In the genomic region with DNA sequence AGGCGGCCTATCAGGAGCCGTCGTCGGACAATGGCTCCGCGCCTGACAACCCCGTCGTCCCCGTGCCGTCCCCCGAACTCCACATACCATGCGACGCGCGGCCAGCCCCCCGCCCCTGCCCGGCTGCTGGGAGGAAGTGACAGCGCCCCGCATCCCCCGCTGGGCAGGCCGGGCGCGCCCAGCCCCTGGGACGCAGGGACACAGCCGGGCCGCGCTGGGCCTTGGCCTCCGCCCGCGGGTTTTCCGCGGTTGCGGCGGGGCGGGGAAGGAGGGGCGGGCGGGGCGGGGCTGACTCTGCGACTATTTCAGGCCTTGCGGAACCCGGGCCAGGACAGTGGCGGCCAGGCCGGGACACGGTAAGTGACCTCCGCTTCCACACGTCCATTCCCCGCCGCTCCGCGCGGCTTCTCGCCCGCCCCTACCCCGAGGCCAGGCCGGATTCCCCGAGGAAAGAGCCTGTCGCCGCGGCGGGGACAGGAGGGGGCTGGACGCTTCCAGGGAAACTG, we compare ENCODE assay signal across 7 cellular contexts. TPM values are rescaled to one million over a fixed set of nuclear protein-coding genes. Genes with fewer than 3 reads are reported as not detected.
DNase-seq lines count a peak whose midpoint lies in the region; ATAC-seq and TF ChIP-seq lines count a peak whose summit lies in the region.

A gene with protein sequence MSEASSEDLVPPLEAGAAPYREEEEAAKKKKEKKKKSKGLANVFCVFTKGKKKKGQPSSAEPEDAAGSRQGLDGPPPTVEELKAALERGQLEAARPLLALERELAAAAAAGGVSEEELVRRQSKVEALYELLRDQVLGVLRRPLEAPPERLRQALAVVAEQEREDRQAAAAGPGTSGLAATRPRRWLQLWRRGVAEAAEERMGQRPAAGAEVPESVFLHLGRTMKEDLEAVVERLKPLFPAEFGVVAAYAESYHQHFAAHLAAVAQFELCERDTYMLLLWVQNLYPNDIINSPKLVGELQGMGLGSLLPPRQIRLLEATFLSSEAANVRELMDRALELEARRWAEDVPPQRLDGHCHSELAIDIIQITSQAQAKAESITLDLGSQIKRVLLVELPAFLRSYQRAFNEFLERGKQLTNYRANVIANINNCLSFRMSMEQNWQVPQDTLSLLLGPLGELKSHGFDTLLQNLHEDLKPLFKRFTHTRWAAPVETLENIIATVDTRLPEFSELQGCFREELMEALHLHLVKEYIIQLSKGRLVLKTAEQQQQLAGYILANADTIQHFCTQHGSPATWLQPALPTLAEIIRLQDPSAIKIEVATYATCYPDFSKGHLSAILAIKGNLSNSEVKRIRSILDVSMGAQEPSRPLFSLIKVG (plus strand): TSS at position 334 of the 506 bp plus-strand sequence. CDS start 2,997 bp downstream, outside the sequence.

- CTCF ChIA-PET in RWPE1 (lab: Yijun Ruan, JAX), result interaction anchor here (7.2 kb wide), 1 partner anchor 18 kb away, joined by 57 read pairs; no protein-coding TSS in a partner anchor

- H3K27ac ChIP-seq in RWPE1 (peak within 1 kb of the TSS; percentile 89), parathyroid adenoma (peak within 1 kb of the TSS; percentile 89)

- no peaks in the 10 kb centered on the region for H3K9me3 ChIP-seq in parathyroid adenoma (ENCODE audit: control insufficient read depth, low read length)

- TF ChIP-seq POLR2A in GM18951 (IDR thresholded peaks at IDR 0.05; ENCODE audit: extremely low read depth, insufficient read depth, insufficient read length), result peak; percentile 66

- H2AFZ ChIP-seq in parathyroid adenoma, result peak within 1 kb of the TSS; percentile 82

- H3K4me1 ChIP-seq in parathyroid adenoma, result peaks cover 46% of the 10 kb centered on the region

- POLR2A ChIA-PET in RWPE1 (lab: Yijun Ruan, JAX; ENCODE audit: low non-redundant PET), result no interaction called here

- in situ Hi-C loops in GM18951 (cut with MboI; ENCODE audit: low sequenced_read_pairs, unreplicated experiment), result no loop called here

- no peaks in the 10 kb centered on the region for H3K27me3 ChIP-seq in parathyroid adenoma (ENCODE audit: control insufficient read depth, insufficient read depth, low read length)

- ATAC-seq in HG03095 (IDR thresholded peaks at IDR 0.05; ENCODE audit: unreplicated experiment) (no peak), GM21515 (IDR thresholded peaks at IDR 0.05; ENCODE audit: unreplicated experiment) (no peak)

- peak within 1 kb of the TSS; percentile 99 for H3K4me2 ChIP-seq in parathyroid adenoma (ENCODE audit: low read length)

- no peak for TF ChIP-seq CTCF in RWPE1 (conservative IDR thresholded peaks at IDR 0.05; ENCODE audit: low read depth)
- TF ChIP-seq CTCF in parathyroid adenoma (IDR thresholded peaks at IDR 0.05), result no peak

- H3K36me3 ChIP-seq in parathyroid adenoma (ENCODE audit: control insufficient read depth, insufficient read depth, low read length), result no peaks in the 10 kb centered on the region

- no peak for DNase-seq in RWPE1 (ENCODE audit: low spot score)
- no peak for DNase-seq in glomerular endothelial cell (ENCODE audit: extremely low read depth, low read depth, low spot score)
- DNase-seq in OCI-M2 (lab: John Stamatoyannopoulos, UW; ENCODE audit: unreplicated experiment), result no peak

- peaks cover 3% of the 10 kb centered on the region for H3K79me2 ChIP-seq in parathyroid adenoma

- H3K9ac ChIP-seq in parathyroid adenoma, result peak within 1 kb of the TSS; percentile 92

- H3K4me3 ChIP-seq in parathyroid adenoma (ENCODE audit: low read depth, low read length), result peak within 1 kb of the TSS; percentile 83

RNA-seq across cellular contexts. Expression of the gene that starts here (rescaled TPM):
- total RNA-seq in glomerular endothelial cell, result 59.6 and 136 TPM in 2 replicates
